Comparison of ENCODE assay signal across 10 cellular contexts in genomic region chr5:97192580-97193421, GRCh38. TPM values are rescaled to one million over a fixed set of nuclear protein-coding genes. Genes with fewer than 3 reads are reported as not detected.
DNase-seq lines count a peak whose midpoint lies in the region; ATAC-seq and TF ChIP-seq lines count a peak whose summit lies in the region.
"Had no signal": no experiment of that assay in that cellular context is flagged by ENCODE, and none has a peak within 500 bp of the region (broad histone marks: within the 10 kb centered on the region; RNA-seq: fewer than 3 reads in every experiment).

No MANE protein-coding gene starts in this region.

- H3K4me1 Mint-ChIP-seq in endodermal cell = peaks cover 3% of the 10 kb centered on the region

- H3K27me3 Mint-ChIP-seq in endodermal cell (ENCODE audit: insufficient read depth) = peaks cover 5% of the 10 kb centered on the region

- no peaks in the 10 kb centered on the region for H3K36me3 ChIP-seq in HUES6 (ENCODE audit: control insufficient read depth, insufficient read depth, low read length)
- H3K36me3 ChIP-seq in endodermal cell (ENCODE audit: control insufficient read depth, insufficient read depth, low read length) = no peaks in the 10 kb centered on the region
- H3K36me3 ChIP-seq in H7 (replicated peaks; ENCODE audit: control insufficient read depth, insufficient read depth, low read length) = no peaks in the 10 kb centered on the region
- H3K36me3 ChIP-seq in MG63 = no peaks in the 10 kb centered on the region

- no peaks in the 10 kb centered on the region for H3K9me3 ChIP-seq in HUES6 (ENCODE audit: control insufficient read depth, insufficient read depth, low read depth, low read length)
- peaks cover 14% of the 10 kb centered on the region for H3K9me3 ChIP-seq in endodermal cell (ENCODE audit: control insufficient read depth, low read length)
- no peaks in the 10 kb centered on the region for H3K9me3 ChIP-seq in MG63

- no peak for TF ChIP-seq CTCF in endodermal cell (conservative IDR thresholded peaks at IDR 0.05)

- H3K27ac Mint-ChIP-seq in endodermal cell = no peak overlapping the region
- H3K27ac Mint-ChIP-seq: activated CD4-positive, alpha-beta memory T cell treated with anti-CD3 and anti-CD28 coated beads, Interleukin-2, amount 10 ng/mL, durations not matched to agents 7 days and 5 days; natural killer cell treated with Interleukin-12 subunit alpha and Interleukin-12 subunit beta and Interleukin-15 and Interleukin-18, amount 100 ng/mL, for 72 hours had no signal

- H3K36me3 Mint-ChIP-seq in endodermal cell (ENCODE audit: low read depth) = no peaks in the 10 kb centered on the region

- H3K4me3 Mint-ChIP-seq in endodermal cell = no peak overlapping the region
- H3K4me3 Mint-ChIP-seq: activated CD4-positive, alpha-beta memory T cell treated with anti-CD3 and anti-CD28 coated beads, Interleukin-2, amount 10 ng/mL, durations not matched to agents 7 days and 5 days; natural killer cell treated with Interleukin-12 subunit alpha and Interleukin-12 subunit beta and Interleukin-15 and Interleukin-18, amount 100 ng/mL, for 72 hours had no signal

- H3K9me3 Mint-ChIP-seq in endodermal cell = peaks cover 19% of the 10 kb centered on the region

- ATAC-seq in GM21529 (IDR thresholded peaks at IDR 0.05; ENCODE audit: unreplicated experiment) = peak; percentile 78
- ATAC-seq: natural killer cell treated with Interleukin-12 subunit alpha and Interleukin-12 subunit beta and Interleukin-15 and Interleukin-18, amount 100 ng/mL, for 72 hours had no signal

- H3K27ac ChIP-seq in HUES6 (ENCODE audit: low read depth, low read length) (peak overlapping the region; percentile 57; the same call in 1 of the 2 replicates), endodermal cell (ENCODE audit: low read depth, low read length) (no peak overlapping the region)

- DNase-seq in Daoy (ENCODE audit: low read depth) (peak; percentile 79), endodermal cell (peak; percentile 62), H7 (no peak), MG63 (no peak), medulla oblongata (ENCODE audit: extremely low spot score) (no peak)
- no peak for DNase-seq in activated CD8-positive, alpha-beta memory T cell treated with anti-CD3 and anti-CD28 coated beads, Interleukin-2, amount 50 U/mL, for 4 hours
- DNase-seq: activated CD4-positive, alpha-beta memory T cell treated with anti-CD3 and anti-CD28 coated beads, Interleukin-2, amount 10 ng/mL, durations not matched to agents 7 days and 5 days had no signal

- H3K27me3 ChIP-seq in HUES6 (ENCODE audit: control insufficient read depth, insufficient read depth, low read length) (no peaks in the 10 kb centered on the region), endodermal cell (ENCODE audit: control insufficient read depth, insufficient read depth, low read length, poor library complexity, severe bottlenecking) (no peaks in the 10 kb centered on the region), H7 (ENCODE audit: control insufficient read depth, insufficient read depth, low read length) (no peaks in the 10 kb centered on the region), MG63 (no peaks in the 10 kb centered on the region)

- peak overlapping the region; percentile 31 for H3K9ac ChIP-seq in HUES6 (ENCODE audit: low read length)
- no peak overlapping the region for H3K9ac ChIP-seq in endodermal cell (ENCODE audit: extremely low read depth, low read length, poor library complexity, severe bottlenecking)

- H3K4me3 ChIP-seq in HUES6 (ENCODE audit: low read depth, low read length) (peak overlapping the region; percentile 35; the same call in 1 of the 2 replicates), endodermal cell (ENCODE audit: low read length) (no peak overlapping the region), H7 (ENCODE audit: insufficient read depth, low read depth, low read length) (no peak overlapping the region), MG63 (no peak overlapping the region)

- WGBS in endodermal cell (ENCODE audit: insufficient coverage in 1 of 2, insufficient read length in 1 of 2), 2 experiments = 78 to 80% methylated on average over 4 to 7 of the region's 7 CpGs

- H3K4me1 ChIP-seq in HUES6 (ENCODE audit: control insufficient read depth, insufficient read depth, low read length) (peaks cover 13% of the 10 kb centered on the region; the same call in 1 of the 2 replicates), endodermal cell (ENCODE audit: control insufficient read depth, insufficient read depth, low read length) (no peaks in the 10 kb centered on the region)

RNA-seq across cellular contexts. Expression of gene RIOK2, which starts 9.8 kb away (rescaled TPM):
- total RNA-seq in Daoy (2014; rRNA removed; shearing (Covaris generic)) = 34.6 and 38.4 TPM in 2 replicates
- total RNA-seq in endodermal cell = 10 to 100 TPM; 27.3 to 37.7 TPM
- polyA plus RNA-seq in endodermal cell (2013, experiment 1 of 2) = 25.8 TPM
- polyA plus RNA-seq in endodermal cell (2013, experiment 2 of 2) = 25.2 TPM
- total RNA-seq in H7 (2014; rRNA removed; shearing (Covaris generic)) = 19.5 and 20.4 TPM in 2 replicates
- total RNA-seq in MG63 (2014; rRNA removed; shearing (Covaris generic); ENCODE audit: low replicate concordance) = 28.4 and 29.2 TPM in 2 replicates

RNA-seq across cellular contexts. Expression of gene LIX1, which starts 50.4 kb away (rescaled TPM):
- total RNA-seq in Daoy (2014; rRNA removed; shearing (Covaris generic)) = not detected in 2 replicates
- under 1 TPM; 0.09 to 0.15 TPM for total RNA-seq in endodermal cell
- polyA plus RNA-seq in endodermal cell (2013, experiment 1 of 2) = 19.4 TPM
- polyA plus RNA-seq in endodermal cell (2013, experiment 2 of 2) = 16.8 TPM
- 0.14 TPM in 1 of 2 replicates, not detected in the other for total RNA-seq in H7 (2014; rRNA removed; shearing (Covaris generic))
- not detected in 2 replicates for total RNA-seq in MG63 (2014; rRNA removed; shearing (Covaris generic); ENCODE audit: low replicate concordance)
- total RNA-seq: activated CD4-positive, alpha-beta memory T cell treated with anti-CD3 and anti-CD28 coated beads, Interleukin-2, amount 10 ng/mL, durations not matched to agents 7 days and 5 days; natural killer cell treated with Interleukin-12 subunit alpha and Interleukin-12 subunit beta and Interleukin-15 and Interleukin-18, amount 100 ng/mL, for 72 hours had no signal

Comparison
In these comparisons a context has a peak if more than half of its experiments do, and no peak if none do; other contexts are left out.
1. DNase-seq: peak in Daoy (single experiment) and endodermal cell (single experiment); none in H7 (single experiment), MG63 (single experiment), activated CD8-positive, alpha-beta memory T cell treated with anti-CD3 and anti-CD28 coated beads, Interleukin-2, amount 50 U/mL, for 4 hours (single experiment) and medulla oblongata (single experiment).